Comparison of ENCODE assay signal across 8 cellular contexts in the genomic region with DNA sequence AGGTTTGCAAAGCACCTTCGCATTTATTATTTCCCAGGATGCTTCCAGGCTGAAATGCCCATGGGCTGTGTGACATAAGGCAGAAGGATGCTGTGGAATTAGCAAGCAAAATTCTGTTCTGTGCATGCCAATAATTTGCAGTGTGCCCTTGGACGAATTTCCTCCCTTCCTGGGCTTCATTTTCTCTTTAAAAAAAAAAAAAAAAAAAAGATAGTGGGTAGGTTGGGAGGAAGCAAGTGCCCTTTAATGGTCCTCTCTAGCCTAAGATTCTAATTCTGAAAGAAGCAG. TPM values are rescaled to one million over a fixed set of nuclear protein-coding genes. Genes with fewer than 3 reads are reported as not detected.
DNase-seq lines count a peak whose midpoint lies in the region; ATAC-seq and TF ChIP-seq lines count a peak whose summit lies in the region.

No MANE protein-coding gene starts in this region.

- H3K36me3 ChIP-seq in breast epithelium (no peaks in the 10 kb centered on the region), tibial nerve (peaks cover 0 to 13% (median 0%) of the 10 kb centered on the region in 3 donors)

- H3K4me1 ChIP-seq in breast epithelium (peaks cover 0 to 7% of the 10 kb centered on the region in 2 donors), tibial nerve (peaks cover 0 to 73% (median 50%) of the 10 kb centered on the region in 4 donors)

- WGBS in tibial nerve, 2 donors, result 13 to 22% methylated on average over 2 of the region's 2 CpGs

- peak overlapping the region; percentile 100 for H3K27ac Mint-ChIP-seq in mesothelial cell of epicardium

- peak overlapping the region; percentile 93 to 94 for H3K27ac ChIP-seq in breast epithelium
- peak overlapping the region; percentile 90 to 97 (median 96) for H3K27ac ChIP-seq in tibial nerve

- DNase-seq in NCI-H748 (lab: John Stamatoyannopoulos, UW; ENCODE audit: unreplicated experiment) (peak; percentile 28), NCI-H748 treated with DMSO at 0.1 percent for 48 hours (lab: John Stamatoyannopoulos, UW) (no peak), breast epithelium (ENCODE audit: low spot score in 2 of 2) (no peak), mesothelial cell of epicardium (ENCODE audit: low spot score in 2 of 2, unreplicated experiment in 2 of 2) (no peak), tibial nerve (ENCODE audit: low spot score in 2 of 2) (no peak), NCI-H2029 treated with DMSO at 0.1 percent for 48 hours (lab: John Stamatoyannopoulos, UW) (no peak), SW 1271 (lab: John Stamatoyannopoulos, UW) (no peak)
- DNase-seq in activated T-cell treated with anti-CD3 and anti-CD28 coated beads, Interleukin-2, amount 50 U/mL, for 4 hours, result no peak

- no peaks in the 10 kb centered on the region for H3K27me3 ChIP-seq in breast epithelium
- no peaks in the 10 kb centered on the region for H3K27me3 ChIP-seq in tibial nerve

- H3K4me3 Mint-ChIP-seq in mesothelial cell of epicardium, result peak overlapping the region; percentile 88
- H3K4me3 Mint-ChIP-seq in activated T-cell treated with anti-CD3 and anti-CD28 coated beads, Interleukin-2, amount 50 U/mL, for 4 hours, result no peak overlapping the region

- ATAC-seq in activated T-cell treated with anti-CD3 and anti-CD28 coated beads, Interleukin-2, amount 50 U/mL, for 4 hours, result no peak

- peaks cover 9% of the 10 kb centered on the region for H3K36me3 Mint-ChIP-seq in mesothelial cell of epicardium
- H3K36me3 Mint-ChIP-seq in activated T-cell treated with anti-CD3 and anti-CD28 coated beads, Interleukin-2, amount 50 U/mL, for 4 hours (ENCODE audit: insufficient read depth), result no peaks in the 10 kb centered on the region

- no peaks in the 10 kb centered on the region for H3K9me3 ChIP-seq in breast epithelium
- H3K9me3 ChIP-seq in tibial nerve, result no peaks in the 10 kb centered on the region

- no peaks in the 10 kb centered on the region for H3K9me3 Mint-ChIP-seq in mesothelial cell of epicardium
- no peaks in the 10 kb centered on the region for H3K9me3 Mint-ChIP-seq in activated T-cell treated with anti-CD3 and anti-CD28 coated beads, Interleukin-2, amount 50 U/mL, for 4 hours

- H3K4me1 Mint-ChIP-seq in mesothelial cell of epicardium, result peaks cover 73% of the 10 kb centered on the region
- H3K4me1 Mint-ChIP-seq in activated T-cell treated with anti-CD3 and anti-CD28 coated beads, Interleukin-2, amount 50 U/mL, for 4 hours (ENCODE audit: low read depth), result peaks cover 53% of the 10 kb centered on the region

- no peak for TF ChIP-seq EP300 in tibial nerve (IDR thresholded peaks at IDR 0.05)

- no peak for TF ChIP-seq CTCF in breast epithelium (IDR thresholded peaks at IDR 0.05)
- no peak for TF ChIP-seq CTCF in mesothelial cell of epicardium (IDR thresholded peaks at IDR 0.05; ENCODE audit: unreplicated experiment)
- TF ChIP-seq CTCF in tibial nerve (IDR thresholded peaks at IDR 0.05), result no peak

- no peaks in the 10 kb centered on the region for H3K27me3 Mint-ChIP-seq in mesothelial cell of epicardium (ENCODE audit: low read depth)
- peaks cover 11% of the 10 kb centered on the region for H3K27me3 Mint-ChIP-seq in activated T-cell treated with anti-CD3 and anti-CD28 coated beads, Interleukin-2, amount 50 U/mL, for 4 hours (ENCODE audit: low read depth)

- TF ChIP-seq POLR2A in breast epithelium (IDR thresholded peaks at IDR 0.05), result no peak
- no peak for TF ChIP-seq POLR2A in tibial nerve (IDR thresholded peaks at IDR 0.05)

- H3K4me3 ChIP-seq in breast epithelium, result peak overlapping the region in 1 of 3 donors; percentile 41
- peak overlapping the region in 3 of 4 donors; percentile 2 to 29 (median 4) for H3K4me3 ChIP-seq in tibial nerve

- intact Hi-C loops in breast epithelium (cut with DNase I; ENCODE audit: low total_unique reads), result no loop called here

RNA-seq across cellular contexts. Expression of a gene that starts 2.5 kb away (rescaled TPM):
- total RNA-seq in breast epithelium (100 to 1,000 TPM in 1 of 3 donors, 10 to 100 TPM in 2; 79.9 to 133 (median 90.9) TPM), mesothelial cell of epicardium (456 to 487 TPM (median 468 TPM) in 3 replicates), tibial nerve (100 to 1,000 TPM; 263 to 369 (median 312) TPM)
- 10 to 100 TPM; 15.1 to 17.1 (median 15.1) TPM for total RNA-seq in activated T-cell treated with anti-CD3 and anti-CD28 coated beads, Interleukin-2, amount 50 U/mL, for 4 hours

RNA-seq across cellular contexts. Expression of a gene that starts 30.7 kb away (rescaled TPM):
- under 1 TPM; under 0.01 to 0.73 (median 0.33) TPM for total RNA-seq in breast epithelium
- 4.2 to 5.7 TPM (median 4.8 TPM) in 3 replicates for total RNA-seq in mesothelial cell of epicardium
- under 1 TPM in 3 of 4 donors, not detected in 1; 0.20 to 0.30 (median 0.21) TPM for total RNA-seq in tibial nerve
- 1 to 10 TPM; 5.5 to 9.3 (median 7.2) TPM for total RNA-seq in activated T-cell treated with anti-CD3 and anti-CD28 coated beads, Interleukin-2, amount 50 U/mL, for 4 hours

Comparison
In these comparisons a context has a peak if more than half of its experiments do, and no peak if none do; other contexts are left out.
1. RNA of a gene that starts 2.5 kb away (total RNA-seq): 456 to 487 TPM in mesothelial cell of epicardium, 263 to 369 TPM in tibial nerve and 79.9 to 133 TPM in breast epithelium; 15.1 to 17.1 TPM in activated T-cell treated with anti-CD3 and anti-CD28 coated beads, Interleukin-2, amount 50 U/mL, for 4 hours; every median in the first group is over 4 times any median in the second.